In the genomic region with DNA sequence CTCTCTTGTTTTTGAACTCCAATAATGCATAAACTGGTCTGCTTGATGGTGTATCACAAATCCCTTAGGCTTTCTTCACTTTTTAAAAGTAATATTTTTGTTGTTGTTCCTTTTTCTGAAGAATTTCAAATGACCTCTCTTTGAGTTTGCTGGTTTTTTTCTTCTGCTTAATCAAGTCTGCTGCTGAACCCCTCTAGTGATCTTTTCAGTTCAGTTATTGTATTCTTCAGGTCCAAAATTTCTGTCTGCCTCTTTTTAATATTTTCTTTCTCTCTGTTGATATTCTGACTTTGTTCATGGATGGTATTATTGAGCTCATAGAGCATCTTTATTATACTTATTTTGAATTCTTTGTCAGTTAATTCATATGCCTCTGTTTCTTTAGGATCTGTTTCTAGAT, we compare ENCODE assay signal across 29 cellular contexts.
"Had no signal": no experiment of that assay in that cellular context is flagged by ENCODE, and none has a peak within 500 bp of the region (broad histone marks: within the 10 kb centered on the region; RNA-seq: fewer than 3 reads in every experiment).

No MANE protein-coding gene starts in this region.

- H3K27ac Mint-ChIP-seq: dendritic cell treated with granulocyte-macrophage colony-stimulating factor and Interleukin-4, amounts not matched to agents 40 ng/mL and 50 ng/mL, for 4 days; effector memory CD8-positive, alpha-beta T cell; endodermal cell had no signal

- ATAC-seq: effector memory CD8-positive, alpha-beta T cell; esophagus mucosa; foreskin keratinocyte; gastrocnemius medialis; gastroesophageal sphincter; heart left ventricle; heart right ventricle had no signal

- H3K9me3 ChIP-seq: colonic mucosa, esophagus squamous epithelium, gastrocnemius medialis had no signal

- H3K4me3 Mint-ChIP-seq: dendritic cell treated with granulocyte-macrophage colony-stimulating factor and Interleukin-4, amounts not matched to agents 40 ng/mL and 50 ng/mL, for 4 days; effector memory CD8-positive, alpha-beta T cell; endodermal cell had no signal

- H3K36me3 ChIP-seq: colonic mucosa, esophagus muscularis mucosa, esophagus squamous epithelium, gastrocnemius medialis, gastroesophageal sphincter, heart left ventricle, heart right ventricle had no signal

- DNase-seq: colonic mucosa; cortex of kidney; dermis blood vessel endothelial cell; dorsolateral prefrontal cortex; effector CD4-positive, alpha-beta T cell; effector CD8-positive, alpha-beta T cell; effector memory CD4-positive, alpha-beta T cell; effector memory CD8-positive, alpha-beta T cell; endodermal cell; erythroblast; esophagus squamous epithelium; foreskin fibroblast; foreskin keratinocyte; foreskin melanocyte; gastrocnemius medialis; glutamatergic neuron; head of caudate nucleus; heart left ventricle; heart right ventricle had no signal

- H3K4me3 ChIP-seq: colonic mucosa, coronary artery, dorsolateral prefrontal cortex, esophagus muscularis mucosa, esophagus squamous epithelium, gastrocnemius medialis, gastroesophageal sphincter, heart left ventricle, heart right ventricle had no signal

- H3K27me3 ChIP-seq: colonic mucosa, dorsolateral prefrontal cortex, esophagus muscularis mucosa, esophagus squamous epithelium, gastrocnemius medialis, gastroesophageal sphincter, heart left ventricle, heart right ventricle had no signal

- H3K27me3 Mint-ChIP-seq: dendritic cell treated with granulocyte-macrophage colony-stimulating factor and Interleukin-4, amounts not matched to agents 40 ng/mL and 50 ng/mL, for 4 days had no signal

- H3K4me1 ChIP-seq: colonic mucosa, esophagus muscularis mucosa, gastrocnemius medialis, gastroesophageal sphincter, heart left ventricle, heart right ventricle had no signal

- FAIRE-seq: colon, endometrium, endothelial cell of umbilical vein, frontal cortex had no signal

- H3K27ac ChIP-seq: colonic mucosa, coronary artery, dorsolateral prefrontal cortex, epithelial cell of prostate, esophagus muscularis mucosa, esophagus squamous epithelium, foreskin keratinocyte, gastrocnemius medialis, gastroesophageal sphincter, heart left ventricle, heart right ventricle had no signal

- H3K9me3 Mint-ChIP-seq: endodermal cell had no signal
